In the genomic region with DNA sequence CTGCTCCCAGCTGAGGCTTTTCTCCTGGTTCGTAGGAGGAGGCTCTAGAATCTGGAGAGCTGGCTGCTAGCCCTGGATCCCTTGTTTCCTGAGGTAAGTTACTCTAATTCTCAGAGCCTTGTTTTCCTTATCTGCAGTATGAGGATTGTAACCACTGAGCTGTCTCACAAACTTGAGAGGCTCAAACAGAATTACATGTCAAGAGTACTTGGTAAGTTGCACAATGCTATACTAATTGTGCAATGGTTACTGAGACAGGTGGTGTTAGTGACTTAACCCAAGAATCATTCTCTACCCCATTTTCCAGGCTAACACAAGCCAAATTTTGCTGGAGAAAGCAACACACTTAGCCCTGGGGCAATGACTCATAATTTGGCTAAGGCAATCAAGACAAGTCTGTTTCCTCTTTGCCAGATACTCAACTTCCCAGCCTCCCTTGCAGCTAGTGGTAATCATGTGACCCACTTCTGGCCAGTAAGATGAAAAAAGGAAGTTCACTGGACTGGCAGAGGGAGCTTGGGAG, we compare ENCODE assay signal across 9 cellular contexts.
A peak's percentile ranks its signal among the peaks of the same experiment; 100 is the strongest.
DNase-seq lines count a peak whose midpoint lies in the region; ATAC-seq and TF ChIP-seq lines count a peak whose summit lies in the region.
"Had no signal": no experiment of that assay in that cellular context is flagged by ENCODE, and none has a peak within 500 bp of the region (broad histone marks: within the 10 kb centered on the region; RNA-seq: fewer than 3 reads in every experiment).

No MANE protein-coding gene starts in this region.

- H3K27ac ChIP-seq in RWPE1: peak overlapping the region; percentile 85
- H3K27ac ChIP-seq in thoracic aorta: peak overlapping the region in 1 of 2 donors; percentile 63
- H3K27ac ChIP-seq in Peyer's patch: no peak overlapping the region
- H3K27ac ChIP-seq: tibial nerve had no signal

- ATAC-seq in thoracic aorta (ENCODE audit: insufficient number of reproducible peaks, low FRiP score, low read depth): peak; percentile 95

- POLR2A ChIA-PET in RWPE1 (lab: Yijun Ruan, JAX; ENCODE audit: low non-redundant PET): no interaction called here

- no peaks in the 10 kb centered on the region for H3K36me3 ChIP-seq in thoracic aorta
- H3K36me3 ChIP-seq in Peyer's patch: no peaks in the 10 kb centered on the region
- H3K36me3 ChIP-seq: tibial nerve had no signal

- H3K4me3 ChIP-seq in fibroblast of the aortic adventitia (ENCODE audit: low read depth, low read length) (no peak overlapping the region), thoracic aorta (no peak overlapping the region), Peyer's patch (no peak overlapping the region)
- H3K4me3 ChIP-seq: tibial nerve had no signal

- peak; percentile 72 for DNase-seq in NCI-H2029 (lab: John Stamatoyannopoulos, UW)
- no peak for DNase-seq in NCI-H2029 treated with DMSO at 0.1 percent for 48 hours (lab: John Stamatoyannopoulos, UW)
- DNase-seq in RWPE1 (ENCODE audit: low spot score): peak; percentile 94
- DNase-seq in fibroblast of the aortic adventitia (ENCODE audit: low read depth): peak; percentile 100
- no peak for DNase-seq in thoracic aorta (ENCODE audit: low spot score)
- no peak for DNase-seq in NCI-H2171 treated with DMSO at 0.1 percent for 48 hours (lab: John Stamatoyannopoulos, UW)
- DNase-seq in NCI-H1105 (lab: John Stamatoyannopoulos, UW): no peak
- no peak for DNase-seq in Peyer's patch

- peaks cover 8% of the 10 kb centered on the region for H3K9me3 ChIP-seq in thoracic aorta
- no peaks in the 10 kb centered on the region for H3K9me3 ChIP-seq in Peyer's patch

- H3K4me1 ChIP-seq in thoracic aorta (ENCODE audit: control insufficient read depth in 1 of 2, low read depth in 2 of 2) (peaks cover 9 to 23% of the 10 kb centered on the region in 2 donors), Peyer's patch (no peaks in the 10 kb centered on the region)

- no peak for TF ChIP-seq POLR2A in Peyer's patch (IDR thresholded peaks at IDR 0.05)

- CTCF ChIA-PET in RWPE1 (lab: Yijun Ruan, JAX): no interaction called here

- H3K27me3 ChIP-seq in thoracic aorta (replicated peaks; ENCODE audit: insufficient read depth): no peaks in the 10 kb centered on the region
- H3K27me3 ChIP-seq in Peyer's patch: no peaks in the 10 kb centered on the region
- H3K27me3 ChIP-seq: tibial nerve had no signal

- TF ChIP-seq CTCF in RWPE1 (conservative IDR thresholded peaks at IDR 0.05; ENCODE audit: low read depth): no peak
- no peak for TF ChIP-seq CTCF in fibroblast of the aortic adventitia (IDR thresholded peaks at IDR 0.05; ENCODE audit: insufficient read depth, low read length)
- TF ChIP-seq CTCF in thoracic aorta (IDR thresholded peaks at IDR 0.05): no peak
- TF ChIP-seq CTCF in Peyer's patch (IDR thresholded peaks at IDR 0.05): no peak

Comparison
In these comparisons a context has a peak if more than half of its experiments do, and no peak if none do; other contexts are left out.
1. DNase-seq: peak in NCI-H2029 (single experiment), RWPE1 (single experiment) and fibroblast of the aortic adventitia (single experiment); none in NCI-H2029 treated with DMSO at 0.1 percent for 48 hours (single experiment), thoracic aorta (single experiment), NCI-H2171 treated with DMSO at 0.1 percent for 48 hours (single experiment), NCI-H1105 (single experiment) and Peyer's patch (0 of 3).